Comparison of ENCODE assay signal across 29 cellular contexts in the genomic region with DNA sequence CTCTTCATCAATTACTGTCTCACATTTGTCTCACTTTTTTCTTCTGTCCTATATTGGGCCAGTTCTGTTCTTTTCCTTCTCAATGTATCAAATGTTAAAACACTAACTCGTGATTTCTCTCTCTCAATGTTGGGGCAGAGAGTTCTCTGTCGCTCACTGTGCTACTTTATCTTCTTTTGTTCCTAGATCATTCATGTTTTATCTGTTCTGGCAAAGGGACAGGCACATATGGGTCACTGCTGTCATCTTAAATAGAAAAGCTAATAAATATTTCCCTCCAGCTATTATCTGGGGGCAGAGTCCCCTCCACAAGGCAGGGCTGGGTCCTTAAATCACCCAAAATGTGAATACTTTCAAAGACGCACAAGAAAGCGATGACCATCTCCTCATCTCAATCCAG.
"Had no signal": no experiment of that assay in that cellular context is flagged by ENCODE, and none has a peak within 500 bp of the region (broad histone marks: within the 10 kb centered on the region; RNA-seq: fewer than 3 reads in every experiment).

No MANE protein-coding gene starts in this region.

- H3K27me3 ChIP-seq: neural progenitor cell, ovary, right lobe of liver, sigmoid colon, suprapubic skin, thyroid gland, tibial nerve, upper lobe of right lung, uterus had no signal

- H3K4me3 ChIP-seq: neural progenitor cell, ovary, psoas muscle, right lobe of liver, sigmoid colon, smooth muscle cell, spleen, suprapubic skin, thoracic aorta, thyroid gland, tibial nerve, upper lobe of right lung, uterus had no signal

- DNase-seq: naive thymus-derived CD4-positive, alpha-beta T cell; natural killer cell; occipital lobe; ovary; posterior cingulate gyrus; psoas muscle; right cardiac atrium; sigmoid colon; spleen; stimulated activated CD4-positive, alpha-beta T cell treated with anti-CD3 and anti-CD28 coated beads, Interleukin-12 subunit alpha, Interleukin-12 subunit beta, amount 100 ng/mL, for 4 hours; stimulated activated CD4-positive, alpha-beta T cell treated with anti-CD3 and anti-CD28 coated beads, Interleukin-1b, Interleukin-23, amount 100 ng/mL, for 48 hours; stimulated activated CD4-positive, alpha-beta T cell treated with anti-CD3 and anti-CD28 coated beads, Interleukin-4, amount 100 ng/mL, for 1 hour; stimulated activated CD4-positive, alpha-beta T cell treated with anti-CD3 and anti-CD28 coated beads, Interleukin-4, amount 100 ng/mL, for 4 hours; stimulated activated CD8-positive, alpha-beta memory T cell treated with anti-CD3 and anti-CD28 coated beads, Interleukin-4, amount 100 ng/mL, for 48 hours; stimulated activated naive CD4-positive, alpha-beta T cell; stimulated activated naive CD8-positive, alpha-beta T cell treated with anti-CD3 and anti-CD28 coated beads, Interleukin-15, amount 100 ng/mL, for 72 hours; stimulated activated naive CD8-positive, alpha-beta T cell treated with anti-CD3 and anti-CD28 coated beads, Interleukin-15, Interleukin-2, amounts not matched to agents 100 U/mL and 50 U/mL, for 24 hours; substantia nigra; thyroid gland; upper lobe of right lung; uterus had no signal

- H3K27ac ChIP-seq: neural progenitor cell, ovary, parathyroid adenoma, psoas muscle, right lobe of liver, sigmoid colon, spleen, suprapubic skin, thoracic aorta, thyroid gland, tibial nerve, upper lobe of right lung, uterus had no signal

- H3K4me1 ChIP-seq: neural progenitor cell, parathyroid adenoma, psoas muscle, sigmoid colon, spleen, suprapubic skin, thyroid gland, upper lobe of right lung, uterus had no signal

- H3K9ac ChIP-seq: neural progenitor cell, parathyroid adenoma had no signal

- ATAC-seq: naive thymus-derived CD4-positive, alpha-beta T cell; natural killer cell; psoas muscle; stimulated activated memory B cell treated with anti-CD40 and anti-IgM and Interleukin-4, amounts not matched to agents 10 μg/mL and 1 μg/mL and 100 μg/mL, for 72 hours; stimulated activated naive CD8-positive, alpha-beta T cell treated with anti-CD3 and anti-CD28 coated beads, Interleukin-15, amount 100 ng/mL, for 72 hours; stimulated activated naive CD8-positive, alpha-beta T cell treated with anti-CD3 and anti-CD28 coated beads, Interleukin-15, Interleukin-2, amounts not matched to agents 100 U/mL and 50 U/mL, for 24 hours; upper lobe of right lung had no signal

- H3K9me3 ChIP-seq: ovary, psoas muscle, right lobe of liver, sigmoid colon, suprapubic skin, thoracic aorta, thyroid gland, tibial nerve, upper lobe of right lung, uterus had no signal

- H3K36me3 ChIP-seq: neural progenitor cell, ovary, right lobe of liver, sigmoid colon, spleen, suprapubic skin, thoracic aorta, thyroid gland, upper lobe of right lung, uterus had no signal
